Comparison of ENCODE assay signal across 11 cellular contexts in the genomic region with DNA sequence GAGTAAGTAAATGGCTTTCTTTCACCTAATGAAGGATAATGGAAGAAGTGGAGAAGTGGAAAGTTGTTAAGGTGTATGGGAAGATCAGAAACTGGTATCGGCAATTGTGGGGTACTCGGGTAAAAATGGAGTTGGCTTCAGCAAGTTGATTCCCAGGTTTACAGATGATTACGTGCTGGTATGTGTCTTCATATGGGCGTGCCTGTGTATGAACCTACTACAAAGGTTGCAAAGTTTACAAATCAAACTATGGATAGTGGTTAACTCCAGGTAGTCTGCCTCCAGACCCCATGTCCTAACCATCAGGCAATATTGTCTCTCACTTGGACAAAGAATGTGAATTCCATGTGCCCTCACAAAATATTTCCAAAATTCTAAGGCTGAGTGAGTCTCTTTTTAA. TPM values are rescaled to one million over a fixed set of nuclear protein-coding genes. Genes with fewer than 3 reads are reported as not detected.
DNase-seq lines count a peak whose midpoint lies in the region; ATAC-seq and TF ChIP-seq lines count a peak whose summit lies in the region.
"Had no signal": no experiment of that assay in that cellular context is flagged by ENCODE, and none has a peak within 500 bp of the region (broad histone marks: within the 10 kb centered on the region; RNA-seq: fewer than 3 reads in every experiment).

No MANE protein-coding gene starts in this region.

- CTCF ChIA-PET in CD8-positive, alpha-beta memory T cell (lab: Charles Lee) = interaction anchor here (2.4 to 3.2 kb wide), 2 partner anchors 68 to 518 kb away, joined by 9 to 13 read pairs; no protein-coding TSS in a partner anchor

- H3K4me3 ChIP-seq in CD8-positive, alpha-beta memory T cell (ENCODE audit: low read length) = peak overlapping the region; percentile 67
- H3K4me3 ChIP-seq in gastroesophageal sphincter (peak overlapping the region; percentile 56 to 99), gastrocnemius medialis (peak overlapping the region; percentile 51 to 70 (median 58))

- H3K36me3 Mint-ChIP-seq in CD8-positive, alpha-beta memory T cell = no peaks in the 10 kb centered on the region

- no peak for TF ChIP-seq EP300 in gastroesophageal sphincter (IDR thresholded peaks at IDR 0.05)

- POLR2A ChIA-PET in CD8-positive, alpha-beta memory T cell (lab: Charles Lee) = no interaction called here

- no peak for DNase-seq in CD8-positive, alpha-beta memory T cell
- DNase-seq in gastrocnemius medialis (no peak), HuH-7 (ENCODE audit: low spot score) (no peak), NCI-H2227 (lab: John Stamatoyannopoulos, UW; ENCODE audit: unreplicated experiment) (no peak), NCI-H1436 (lab: John Stamatoyannopoulos, UW) (no peak)
- DNase-seq in effector CD4-positive, alpha-beta T cell = no peak
- DNase-seq: hippocampal formation had no signal

- no peaks in the 10 kb centered on the region for H3K36me3 ChIP-seq in CD8-positive, alpha-beta memory T cell (ENCODE audit: insufficient read depth, low read length)
- H3K36me3 ChIP-seq in gastroesophageal sphincter (no peaks in the 10 kb centered on the region), gastrocnemius medialis (no peaks in the 10 kb centered on the region)
- H3K36me3 ChIP-seq: neutrophil had no signal

- WGBS in gastroesophageal sphincter (ENCODE audit: low coverage in 1 of 2), 2 donors = 78 to 79% methylated on average over 4 of the region's 4 CpGs

- no peak for TF ChIP-seq POLR2A in gastroesophageal sphincter (IDR thresholded peaks at IDR 0.05)
- TF ChIP-seq POLR2A in gastrocnemius medialis (IDR thresholded peaks at IDR 0.05) = no peak

- in situ Hi-C loops in gastrocnemius medialis (cut with MboI; ENCODE audit: low sequenced_read_pairs in 4 of 4) = loop anchor here in 2 of 4 donors (5.0 to 10.0 kb wide), 2 partner anchors 68 to 75 kb away; no protein-coding TSS in a partner anchor

- ATAC-seq in gastroesophageal sphincter = no peak
- ATAC-seq in gastrocnemius medialis = no peak

- no peaks in the 10 kb centered on the region for H3K27me3 ChIP-seq in CD8-positive, alpha-beta memory T cell (ENCODE audit: insufficient read depth, low read length, poor library complexity, severe bottlenecking)
- H3K27me3 ChIP-seq in gastroesophageal sphincter (no peaks in the 10 kb centered on the region), gastrocnemius medialis (no peaks in the 10 kb centered on the region)

- no peak overlapping the region for H3K27ac ChIP-seq in CD8-positive, alpha-beta memory T cell (ENCODE audit: low read depth, low read length)
- H3K27ac ChIP-seq in VCaP (peak overlapping the region; percentile 67), gastroesophageal sphincter (peak overlapping the region in 3 of 4 donors; percentile 63 to 79 (median 76)), gastrocnemius medialis (no peak overlapping the region)
- H3K27ac ChIP-seq: C4-2B, neutrophil had no signal

- no peaks in the 10 kb centered on the region for H3K9me3 ChIP-seq in CD8-positive, alpha-beta memory T cell (ENCODE audit: low read length)
- H3K9me3 ChIP-seq in gastroesophageal sphincter (no peaks in the 10 kb centered on the region), gastrocnemius medialis (no peaks in the 10 kb centered on the region)
- H3K9me3 ChIP-seq: neutrophil had no signal

- no peaks in the 10 kb centered on the region for H3K9me3 Mint-ChIP-seq in CD8-positive, alpha-beta memory T cell

- H3K27ac Mint-ChIP-seq in CD8-positive, alpha-beta memory T cell = peak overlapping the region in 7 of 8 donors; percentile 36 to 87 (median 54)

- peaks cover 28 to 36% (median 28%) of the 10 kb centered on the region in 3 donors for H3K4me1 Mint-ChIP-seq in CD8-positive, alpha-beta memory T cell

- peak overlapping the region; percentile 81 to 90 (median 83) for H3K4me3 Mint-ChIP-seq in CD8-positive, alpha-beta memory T cell

- H3K27me3 Mint-ChIP-seq in CD8-positive, alpha-beta memory T cell = peaks cover 2 to 13% of the 10 kb centered on the region in 2 donors

- intact Hi-C loops in gastrocnemius medialis (cut with DNase I; ENCODE audit: low total_unique reads) = loop anchor here (2.0 to 10.0 kb wide), 2 partner anchors 75 to 517 kb away; no protein-coding TSS in a partner anchor

- TF ChIP-seq CTCF in VCaP (conservative IDR thresholded peaks at IDR 0.05) = no peak
- no peak for TF ChIP-seq CTCF in gastroesophageal sphincter (IDR thresholded peaks at IDR 0.05)
- no peak for TF ChIP-seq CTCF in gastrocnemius medialis (IDR thresholded peaks at IDR 0.05 in 4 of 5, conservative IDR thresholded peaks at IDR 0.05 in 1 of 5)

- peaks cover 16% of the 10 kb centered on the region for H3K4me1 ChIP-seq in CD8-positive, alpha-beta memory T cell (ENCODE audit: insufficient read depth, low read length)
- H3K4me1 ChIP-seq in gastroesophageal sphincter (peaks cover 0 to 32% (median 4%) of the 10 kb centered on the region in 3 donors), gastrocnemius medialis (peaks cover 2 to 5% of the 10 kb centered on the region in 2 donors)

RNA-seq across cellular contexts. Expression of a gene that starts 0.8 kb away (rescaled TPM):
- total RNA-seq in CD8-positive, alpha-beta memory T cell = under 1 TPM; 0.11 to 0.33 TPM
- 5.2 TPM for polyA plus RNA-seq in CD8-positive, alpha-beta memory T cell
- 1 to 10 TPM; 4.3 to 8.4 (median 6.8) TPM for total RNA-seq in gastroesophageal sphincter
- 1 to 10 TPM in 3 of 4 donors, under 1 TPM in 1; 0.47 to 2.5 (median 1.4) TPM for total RNA-seq in gastrocnemius medialis

RNA-seq across cellular contexts. Expression of a gene that starts 34.8 kb away (rescaled TPM):
- total RNA-seq in CD8-positive, alpha-beta memory T cell = under 1 TPM; 0.46 to 0.80 TPM
- 0.31 TPM for polyA plus RNA-seq in CD8-positive, alpha-beta memory T cell
- total RNA-seq in gastroesophageal sphincter = 10 to 100 TPM; 24.9 to 39.8 (median 32.7) TPM
- 1 to 10 TPM; 1.5 to 5.9 (median 3.3) TPM for total RNA-seq in gastrocnemius medialis

Comparison
In these comparisons a context has a peak if more than half of its experiments do, and no peak if none do; other contexts are left out.
1. H3K27ac ChIP-seq: peak in VCaP (single experiment) and gastroesophageal sphincter (3 of 4); none in CD8-positive, alpha-beta memory T cell (single experiment) and gastrocnemius medialis (0 of 4).
2. Peak in every context shown above with its lines, with median percentiles within 50 percentile points of each other: H3K4me3 ChIP-seq.